ENCODE assay signal across 1 cellular context in the genomic region with DNA sequence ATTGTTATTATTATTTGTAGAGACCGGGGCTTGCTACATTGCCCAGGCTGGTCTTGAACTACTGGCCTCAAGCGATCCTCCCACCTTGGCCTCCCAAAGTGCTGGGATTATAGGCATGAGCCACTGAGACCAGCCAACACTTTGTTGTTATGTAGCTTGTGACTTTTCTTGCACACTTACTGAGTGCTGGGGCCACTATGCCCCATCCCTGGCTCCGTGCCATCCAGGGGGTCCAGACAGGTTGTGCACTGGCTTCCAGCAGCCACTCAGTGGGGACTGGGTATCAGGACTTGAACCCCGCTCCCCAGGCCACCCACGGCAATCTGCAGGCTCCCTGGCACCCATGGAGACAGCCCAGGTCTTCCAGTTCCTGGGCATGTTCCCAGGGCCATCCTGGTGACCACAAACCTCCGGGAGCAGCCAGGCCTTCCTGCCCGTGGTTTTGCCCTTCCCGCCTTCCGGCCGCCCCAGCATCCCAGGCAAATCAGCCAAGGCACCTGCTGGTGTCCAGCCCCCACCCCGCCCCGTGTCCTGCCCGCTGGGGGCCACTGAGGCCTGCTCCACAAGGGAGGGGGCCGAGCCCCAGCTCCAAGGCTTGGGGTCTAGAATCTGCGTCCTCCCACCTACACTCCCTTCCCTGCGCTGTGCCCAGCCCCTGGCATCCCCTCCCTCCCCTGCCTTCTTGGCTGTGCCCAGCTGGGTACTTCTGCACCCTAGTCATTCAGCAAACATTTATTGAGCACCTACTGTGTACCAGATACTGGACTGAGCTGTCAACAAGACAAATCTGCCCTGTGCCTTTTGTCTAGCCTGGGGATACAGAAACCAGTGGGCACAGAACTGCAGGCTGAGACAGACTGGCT.
TF ChIP-seq lines count a peak whose summit lies in the region.

No MANE protein-coding gene starts in this region.

TF ChIP-seq in HepG2, 621 proteins besides CTCF, POLR2A, EP300 and RAD21 (continued from another document):
- TF ChIP-seq TRAFD1 (CRISPR knock-in tag; IDR thresholded peaks at IDR 0.05; ENCODE audit: borderline replicate concordance) (no peak), KLF6 (CRISPR knock-in tag; IDR thresholded peaks at IDR 0.05) (0 out of 2 replicates have a peak, but pooled peaks have one; percentile 30), CENPT (CRISPR knock-in tag; IDR thresholded peaks at IDR 0.05; ENCODE audit: low read depth) (0 out of 2 replicates have a peak, but pooled peaks have one; percentile 50), ZKSCAN8 (CRISPR knock-in tag; IDR thresholded peaks at IDR 0.05; ENCODE audit: borderline replicate concordance) (peak; percentile 100), ZNF562 (CRISPR knock-in tag; IDR thresholded peaks at IDR 0.05; ENCODE audit: borderline replicate concordance) (no peak), JUND (CRISPR knock-in tag; IDR thresholded peaks at IDR 0.05) (no peak)
- TF ChIP-seq, protein P1, sequence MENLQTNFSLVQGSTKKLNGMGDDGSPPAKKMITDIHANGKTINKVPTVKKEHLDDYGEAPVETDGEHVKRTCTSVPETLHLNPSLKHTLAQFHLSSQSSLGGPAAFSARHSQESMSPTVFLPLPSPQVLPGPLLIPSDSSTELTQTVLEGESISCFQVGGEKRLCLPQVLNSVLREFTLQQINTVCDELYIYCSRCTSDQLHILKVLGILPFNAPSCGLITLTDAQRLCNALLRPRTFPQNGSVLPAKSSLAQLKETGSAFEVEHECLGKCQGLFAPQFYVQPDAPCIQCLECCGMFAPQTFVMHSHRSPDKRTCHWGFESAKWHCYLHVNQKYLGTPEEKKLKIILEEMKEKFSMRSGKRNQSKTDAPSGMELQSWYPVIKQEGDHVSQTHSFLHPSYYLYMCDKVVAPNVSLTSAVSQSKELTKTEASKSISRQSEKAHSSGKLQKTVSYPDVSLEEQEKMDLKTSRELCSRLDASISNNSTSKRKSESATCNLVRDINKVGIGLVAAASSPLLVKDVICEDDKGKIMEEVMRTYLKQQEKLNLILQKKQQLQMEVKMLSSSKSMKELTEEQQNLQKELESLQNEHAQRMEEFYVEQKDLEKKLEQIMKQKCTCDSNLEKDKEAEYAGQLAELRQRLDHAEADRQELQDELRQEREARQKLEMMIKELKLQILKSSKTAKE (CRISPR knock-in tag; IDR thresholded peaks at IDR 0.05; ENCODE audit: borderline replicate concordance): no peak
- TF ChIP-seq, protein P2, sequence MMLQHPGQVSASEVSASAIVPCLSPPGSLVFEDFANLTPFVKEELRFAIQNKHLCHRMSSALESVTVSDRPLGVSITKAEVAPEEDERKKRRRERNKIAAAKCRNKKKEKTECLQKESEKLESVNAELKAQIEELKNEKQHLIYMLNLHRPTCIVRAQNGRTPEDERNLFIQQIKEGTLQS (CRISPR knock-in tag; IDR thresholded peaks at IDR 0.05): no peak
TF ChIP-seq in HepG2: peak in this region for 124.
